15 cellular contexts compared by ENCODE assay signal in the genomic region with DNA sequence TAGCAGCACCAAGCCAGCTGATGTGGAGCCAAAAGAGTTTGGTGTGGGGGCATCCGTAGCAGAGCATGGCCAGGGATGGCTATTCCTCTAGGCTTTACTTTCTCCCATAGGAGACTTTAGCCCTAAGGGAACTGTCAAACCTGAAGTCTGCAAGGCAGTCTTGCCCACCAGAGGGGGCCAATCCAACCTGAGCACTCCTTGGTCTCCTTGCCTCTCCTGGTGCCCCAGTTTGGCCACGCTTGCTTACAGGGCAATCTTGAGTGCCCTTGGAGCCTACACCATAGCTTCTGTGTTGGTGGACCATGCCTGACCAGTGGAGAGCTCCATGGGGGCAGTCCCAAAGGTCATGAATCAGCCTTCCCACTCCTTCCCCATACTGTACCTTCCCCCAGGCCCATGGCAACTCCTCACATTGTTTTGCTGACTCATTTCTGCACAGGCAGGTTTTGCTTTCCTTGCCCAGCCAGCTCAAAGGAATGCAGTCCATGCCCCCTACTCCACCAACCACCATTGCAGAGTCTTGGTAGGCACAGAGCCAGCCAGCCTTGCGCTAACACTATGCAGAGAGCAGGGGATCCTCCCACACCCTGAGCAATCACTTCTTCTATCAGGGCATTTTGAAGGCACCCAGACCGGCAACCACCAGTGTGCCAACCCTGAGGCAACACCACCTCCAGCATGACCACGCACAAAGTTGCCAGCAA.
DNase-seq lines count a peak whose midpoint lies in the region; ATAC-seq, FAIRE-seq and TF ChIP-seq lines count a peak whose summit lies in the region.
"Had no signal": no experiment of that assay in that cellular context is flagged by ENCODE, and none has a peak within 500 bp of the region (broad histone marks: within the 10 kb centered on the region; RNA-seq: fewer than 3 reads in every experiment).

No MANE protein-coding gene starts in this region.

- intact Hi-C loops in K562 (cut with micrococcal nuclease) (no loop called here), body of pancreas (cut with DNase I) (no loop called here)

- H3K9me1 ChIP-seq in K562 (ENCODE audit: control insufficient read depth, insufficient read depth, low read length), result no peaks in the 10 kb centered on the region

- no peak overlapping the region for H3K9ac ChIP-seq in K562 (ENCODE audit: insufficient read depth in 1 of 2, low read depth in 2 of 2, low read length in 2 of 2)

- H3K27me3 Mint-ChIP-seq in GM23338 (ENCODE audit: insufficient read depth, low read depth, poor library complexity), result no peaks in the 10 kb centered on the region
- H3K27me3 Mint-ChIP-seq: activated naive CD8-positive, alpha-beta T cell had no signal

- peaks cover 26% of the 10 kb centered on the region for H3K9me3 Mint-ChIP-seq in GM23338

- no peak overlapping the region; the same call in 1 of the 2 replicates for H3K27ac Mint-ChIP-seq in GM23338
- H3K27ac Mint-ChIP-seq: activated naive CD8-positive, alpha-beta T cell; CD14-positive monocyte had no signal

- H4K20me1 ChIP-seq in GM23338 (replicated peaks; ENCODE audit: insufficient read depth) (no peaks in the 10 kb centered on the region), K562 (replicated peaks; ENCODE audit: control insufficient read depth, insufficient read depth, low read length) (no peaks in the 10 kb centered on the region)

- TF ChIP-seq RAD21 in K562 (CRISPR knock-in tag; conservative IDR thresholded peaks at IDR 0.05 in 1 of 2, IDR thresholded peaks at IDR 0.05 in 1 of 2), result 0 out of 4 replicates have a peak, but pooled peaks of 1 of the 2 experiments have one; percentile 6

- no peak for TF ChIP-seq EP300 in K562 (IDR thresholded peaks at IDR 0.05; ENCODE audit: low read length)

- POLR2A ChIA-PET in K562 (lab: Yijun Ruan, JAX), result no interaction called here

- DNase-seq in GM23338 (ENCODE audit: low spot score) (peak; percentile 20), NCI-H226 (peak; percentile 98), K562 (ENCODE audit: extremely low read depth in 1 of 4, low spot score in 3 of 4) (no peak), kidney tubule cell (ENCODE audit: low spot score) (peak; percentile 87), body of pancreas (no peak), frontal cortex (ENCODE audit: low spot score in 2 of 2) (no peak)
- DNase-seq: KBM-7, NCI-H1930, spleen, testis had no signal

- no peaks in the 10 kb centered on the region for H3K79me2 ChIP-seq in GM23338 (replicated peaks; ENCODE audit: insufficient read depth)
- no peaks in the 10 kb centered on the region for H3K79me2 ChIP-seq in K562 (ENCODE audit: control insufficient read depth, insufficient read depth, low read length)

- TF ChIP-seq CTCF in GM23338 (conservative IDR thresholded peaks at IDR 0.05; ENCODE audit: low read depth in 2 of 2), result peak; percentile 20 to 44; a peak in 3 of 4 replicates
- no peak for TF ChIP-seq CTCF in K562 (IDR thresholded peaks at IDR 0.05 in 2 of 3, conservative IDR thresholded peaks at IDR 0.05 in 1 of 3; ENCODE audit: insufficient read depth in 2 of 3, low read depth in 1 of 3, low read length in 3 of 3)
- no peak for TF ChIP-seq CTCF in body of pancreas (IDR thresholded peaks at IDR 0.05)

- no peaks in the 10 kb centered on the region for H3K9me2 ChIP-seq in GM23338 (ENCODE audit: insufficient read depth)

- no TSS peak for BruUV-seq in K562 (replicated peaks; lab: Mats Ljungman, UMichigan)

- ATAC-seq in GM23338 (peak; percentile 53; the same call in 2 of the 3 replicates), K562 (no peak), body of pancreas (no peak), GM19452 (IDR thresholded peaks at IDR 0.05; ENCODE audit: unreplicated experiment) (no peak), HG02678 (IDR thresholded peaks at IDR 0.05; ENCODE audit: unreplicated experiment) (no peak)

- H3K4me3 Mint-ChIP-seq in GM23338, result no peak overlapping the region
- H3K4me3 Mint-ChIP-seq: activated naive CD8-positive, alpha-beta T cell; CD14-positive monocyte had no signal

- in situ Hi-C loops in K562 (cut with MboI), result no loop called here

- H3K4me2 ChIP-seq in GM23338 (no peak overlapping the region), K562 (ENCODE audit: insufficient read depth, low read length) (no peak overlapping the region)

- no peaks in the 10 kb centered on the region for H3F3A ChIP-seq in GM23338 (replicated peaks; ENCODE audit: low read depth)

- TF ChIP-seq POLR2A in K562 (conservative IDR thresholded peaks at IDR 0.05) (no peak), body of pancreas (IDR thresholded peaks at IDR 0.05) (no peak)

- CTCF ChIA-PET in K562 (lab: Yijun Ruan, JAX; ENCODE audit: low intra/inter-chr PET ratio), result no interaction called here

- WGBS in K562 (ENCODE audit: insufficient coverage, low coverage, missing lambda C conversion rate), result 9% methylated on average over 5 of the region's 5 CpGs
- WGBS in body of pancreas, 2 donors, result 82 to 89% methylated on average over 3 to 5 of the region's 5 CpGs

- H3K9me3 ChIP-seq in K562 (replicated peaks; ENCODE audit: control insufficient read depth, insufficient read depth, low read depth, low read length), result no peaks in the 10 kb centered on the region
- H3K9me3 ChIP-seq in body of pancreas, result no peaks in the 10 kb centered on the region
- H3K9me3 ChIP-seq: testis had no signal

- H3K4me3 ChIP-seq in GM23338 (no peak overlapping the region), K562 (no peak overlapping the region), body of pancreas (no peak overlapping the region)
- H3K4me3 ChIP-seq: lung, spleen, testis had no signal

- FAIRE-seq in K562 (lab: Jason Lieb, UNC) (no peak), frontal cortex (lab: Jason Lieb, UNC) (no peak)

- H3K27me3 ChIP-seq in GM23338 (ENCODE audit: insufficient read depth) (no peaks in the 10 kb centered on the region), K562 (ENCODE audit: control insufficient read depth in 2 of 2, insufficient read depth in 2 of 2, low read length in 2 of 2) (no peaks in the 10 kb centered on the region), body of pancreas (no peaks in the 10 kb centered on the region)
- H3K27me3 ChIP-seq: spleen, testis had no signal

- H3K27ac ChIP-seq in GM23338 (ENCODE audit: low read depth) (no peak overlapping the region), K562 (ENCODE audit: extremely low read depth, low read depth, low read length) (no peak overlapping the region), body of pancreas (no peak overlapping the region)
- H3K27ac ChIP-seq: spleen, testis had no signal

- peaks cover 15% of the 10 kb centered on the region; the same call in 2 of the 3 replicates for H3K36me3 Mint-ChIP-seq in GM23338 (ENCODE audit: low read depth)
- H3K36me3 Mint-ChIP-seq: activated naive CD8-positive, alpha-beta T cell; CD14-positive monocyte had no signal

- H2AFZ ChIP-seq in GM23338 (no peak overlapping the region), K562 (ENCODE audit: low read depth, low read length) (no peak overlapping the region)

- H3K36me3 ChIP-seq in GM23338 (ENCODE audit: insufficient read depth) (0 out of 2 replicates have a peak, but pooled peaks cover 3% of the 10 kb centered on the region), K562 (ENCODE audit: control insufficient read depth, insufficient read depth, low read length) (no peaks in the 10 kb centered on the region), body of pancreas (replicated peaks in 1 of 2; ENCODE audit: insufficient read depth in 1 of 2, low read depth in 2 of 2) (no peaks in the 10 kb centered on the region)
- H3K36me3 ChIP-seq: spleen had no signal

- H3K4me1 ChIP-seq in GM23338 (ENCODE audit: insufficient read depth) (no peaks in the 10 kb centered on the region), K562 (replicated peaks in 1 of 2; ENCODE audit: control insufficient read depth in 2 of 2, insufficient read depth in 2 of 2, low read length in 2 of 2) (no peaks in the 10 kb centered on the region), body of pancreas (no peaks in the 10 kb centered on the region)
- H3K4me1 ChIP-seq: spleen, testis had no signal

- no peaks in the 10 kb centered on the region for H3K4me1 Mint-ChIP-seq in GM23338
- H3K4me1 Mint-ChIP-seq: CD14-positive monocyte had no signal

TF ChIP-seq in GM23338, 12 proteins besides CTCF, POLR2A, EP300 and RAD21 (continues in another document):
- TF ChIP-seq JUNB (IDR thresholded peaks at IDR 0.05; ENCODE audit: unreplicated experiment) (no peak), EZH2phosphoT487 (IDR thresholded peaks at IDR 0.05; ENCODE audit: unreplicated experiment) (no peak)

TF ChIP-seq in K562, 482 proteins besides CTCF, POLR2A, EP300 and RAD21:
- TF ChIP-seq ZNF217 (CRISPR knock-in tag; IDR thresholded peaks at IDR 0.05) (no peak), NFE2 (IDR thresholded peaks at IDR 0.05; ENCODE audit: low read depth) (0 out of 2 replicates have a peak, but pooled peaks have one; percentile 13)

Comparison
In these comparisons a context has a peak if more than half of its experiments do, and no peak if none do; other contexts are left out.
1. DNase-seq: peak in GM23338 (single experiment), NCI-H226 (single experiment) and kidney tubule cell (single experiment); none in K562 (0 of 4), body of pancreas (0 of 4) and frontal cortex (0 of 2).
2. CTCF ChIP-seq: peak in GM23338 (2 of 2); none in K562 (0 of 3) and body of pancreas (0 of 7).